16 cellular contexts compared by ENCODE assay signal in genomic region chr14:70879448-70879847, GRCh38.
DNase-seq lines count a peak whose midpoint lies in the region; ATAC-seq and TF ChIP-seq lines count a peak whose summit lies in the region.
"Had no signal": no experiment of that assay in that cellular context is flagged by ENCODE, and none has a peak within 500 bp of the region (broad histone marks: within the 10 kb centered on the region; RNA-seq: fewer than 3 reads in every experiment).

No MANE protein-coding gene starts in this region.

- ATAC-seq in GM18873 (IDR thresholded peaks at IDR 0.05; ENCODE audit: low FRiP score, unreplicated experiment) = no peak
- ATAC-seq: PC-3 had no signal

- no peaks in the 10 kb centered on the region for H3K36me3 Mint-ChIP-seq in activated T-cell treated with anti-CD3 and anti-CD28 coated beads, Interleukin-2, amount 50 U/mL, for 24 hours (ENCODE audit: low read depth)
- H3K36me3 Mint-ChIP-seq: CD4-positive, CD25-positive, alpha-beta regulatory T cell had no signal

- no peaks in the 10 kb centered on the region for H3K4me1 ChIP-seq in tibial artery

- TF ChIP-seq CTCF in NB4 (IDR thresholded peaks at IDR 0.05; ENCODE audit: low read depth, low read length) = no peak
- no peak for TF ChIP-seq CTCF in tibial artery (IDR thresholded peaks at IDR 0.05)

- no peaks in the 10 kb centered on the region for H3K27me3 ChIP-seq in tibial artery

- H3K27ac Mint-ChIP-seq in activated T-cell treated with anti-CD3 and anti-CD28 coated beads, Interleukin-2, amount 50 U/mL, for 24 hours = no peak overlapping the region
- H3K27ac Mint-ChIP-seq: HFFc6; T-helper 1 cell treated with Interleukin-12 subunit alpha and Interleukin-12 subunit beta and Interleukin-4 antibody, amounts not matched to agents 30 μg/mL and 1 μg/mL, for 36 hours had no signal

- peak; percentile 32 for DNase-seq in SKM-1 treated with dmso at 0.1 percent for 144 hours (lab: John Stamatoyannopoulos, UW; ENCODE audit: unreplicated experiment)
- DNase-seq in SKM-1 (lab: John Stamatoyannopoulos, UW; ENCODE audit: unreplicated experiment) = no peak
- peak; percentile 88 for DNase-seq in NB4 (ENCODE audit: low read depth)
- peak; percentile 73 for DNase-seq in fibroblast of gingiva (ENCODE audit: low read depth)
- DNase-seq in tibial artery = no peak
- no peak for DNase-seq in activated T-cell treated with anti-CD3 and anti-CD28 coated beads, Interleukin-2, amount 50 U/mL, for 24 hours
- no peak for DNase-seq in NCI-H510A treated with DMSO at 0.1 percent for 48 hours (lab: John Stamatoyannopoulos, UW)
- DNase-seq: CD4-positive, CD25-positive, alpha-beta regulatory T cell; DND-41; HFFc6; MM.1S; NCI-H146; PC-3 had no signal

- H3K4me3 Mint-ChIP-seq in activated T-cell treated with anti-CD3 and anti-CD28 coated beads, Interleukin-2, amount 50 U/mL, for 24 hours = no peak overlapping the region
- H3K4me3 Mint-ChIP-seq: HFFc6; T-helper 1 cell treated with Interleukin-12 subunit alpha and Interleukin-12 subunit beta and Interleukin-4 antibody, amounts not matched to agents 30 μg/mL and 1 μg/mL, for 36 hours had no signal

- H3K4me3 ChIP-seq in NB4 (ENCODE audit: low read depth, low read length) (no peak overlapping the region), tibial artery (no peak overlapping the region)
- H3K4me3 ChIP-seq: SK-N-MC had no signal

- H3K9me3 Mint-ChIP-seq in activated T-cell treated with anti-CD3 and anti-CD28 coated beads, Interleukin-2, amount 50 U/mL, for 24 hours = no peaks in the 10 kb centered on the region
- H3K9me3 Mint-ChIP-seq: CD4-positive, CD25-positive, alpha-beta regulatory T cell; HFFc6; T-helper 1 cell treated with Interleukin-12 subunit alpha and Interleukin-12 subunit beta and Interleukin-4 antibody, amounts not matched to agents 30 μg/mL and 1 μg/mL, for 36 hours had no signal

- no peaks in the 10 kb centered on the region for H3K36me3 ChIP-seq in tibial artery

- no peaks in the 10 kb centered on the region for H3K9me3 ChIP-seq in tibial artery

- H3K27ac ChIP-seq in tibial artery = no peak overlapping the region
- H3K27ac ChIP-seq: SK-N-MC had no signal

- H3K27me3 Mint-ChIP-seq in activated T-cell treated with anti-CD3 and anti-CD28 coated beads, Interleukin-2, amount 50 U/mL, for 24 hours = no peaks in the 10 kb centered on the region
- H3K27me3 Mint-ChIP-seq: CD4-positive, CD25-positive, alpha-beta regulatory T cell had no signal

- TF ChIP-seq POLR2A in NB4 (IDR thresholded peaks at IDR 0.05; ENCODE audit: extremely low read depth, insufficient read length) = no peak

- intact Hi-C loops in tibial artery (cut with DNase I; ENCODE audit: low total_unique reads) = no loop called here

- peaks cover 33% of the 10 kb centered on the region for H3K4me1 Mint-ChIP-seq in activated T-cell treated with anti-CD3 and anti-CD28 coated beads, Interleukin-2, amount 50 U/mL, for 24 hours (ENCODE audit: low read depth)

Comparison
In these comparisons a context has a peak if more than half of its experiments do, and no peak if none do; other contexts are left out.
1. DNase-seq: peak in SKM-1 treated with dmso at 0.1 percent for 144 hours (single experiment), NB4 (single experiment) and fibroblast of gingiva (single experiment); none in SKM-1 (single experiment), tibial artery (0 of 2), activated T-cell treated with anti-CD3 and anti-CD28 coated beads, Interleukin-2, amount 50 U/mL, for 24 hours (single experiment) and NCI-H510A treated with DMSO at 0.1 percent for 48 hours (single experiment).